Comparison of ENCODE assay signal across 8 cellular contexts in genomic region chr1:230120949-230121381, GRCh38. TPM values are rescaled to one million over a fixed set of nuclear protein-coding genes. Genes with fewer than 3 reads are reported as not detected.
DNase-seq lines count a peak whose midpoint lies in the region; ATAC-seq and TF ChIP-seq lines count a peak whose summit lies in the region.

No MANE protein-coding gene starts in this region.

- DNase-seq in GM12865 (ENCODE audit: low read depth) (peak; percentile 51), NCI-H69 (lab: John Stamatoyannopoulos, UW) (peak; percentile 92), endothelial cell (ENCODE audit: low spot score) (peak; percentile 50), sciatic nerve (ENCODE audit: low spot score) (no peak), A172 (ENCODE audit: low spot score) (no peak), OCI-M2 (lab: John Stamatoyannopoulos, UW; ENCODE audit: unreplicated experiment) (no peak)
- no peak for DNase-seq in stimulated activated naive CD8-positive, alpha-beta T cell treated with anti-CD3 and anti-CD28 coated beads, Interleukin-15, amount 100 ng/mL, for 72 hours

- peaks cover 7% of the 10 kb centered on the region for H3K36me3 Mint-ChIP-seq in endothelial cell (ENCODE audit: low read depth, unreplicated experiment)

- intact Hi-C loops in sciatic nerve (cut with DNase I), result no loop called here

- TF ChIP-seq CTCF in GM12865 (IDR thresholded peaks at IDR 0.05; ENCODE audit: insufficient read depth, low read depth, low read length, missing control alignments) (peak; percentile 51), endothelial cell (IDR thresholded peaks at IDR 0.05; ENCODE audit: unreplicated experiment) (peak; percentile 87)

- peaks cover 1% of the 10 kb centered on the region for H3K27me3 Mint-ChIP-seq in endothelial cell (ENCODE audit: unreplicated experiment)
- no peaks in the 10 kb centered on the region for H3K27me3 Mint-ChIP-seq in stimulated activated naive CD8-positive, alpha-beta T cell treated with anti-CD3 and anti-CD28 coated beads, Interleukin-15, amount 100 ng/mL, for 72 hours

- H3K4me3 ChIP-seq in GM12865 (ENCODE audit: low read depth, low read length), result no peak overlapping the region

- no peak overlapping the region for H3K4me3 Mint-ChIP-seq in endothelial cell (ENCODE audit: unreplicated experiment)
- H3K4me3 Mint-ChIP-seq in stimulated activated naive CD8-positive, alpha-beta T cell treated with anti-CD3 and anti-CD28 coated beads, Interleukin-15, amount 100 ng/mL, for 72 hours, result no peak overlapping the region

- no peaks in the 10 kb centered on the region for H3K9me3 Mint-ChIP-seq in endothelial cell (ENCODE audit: unreplicated experiment)
- no peaks in the 10 kb centered on the region for H3K9me3 Mint-ChIP-seq in stimulated activated naive CD8-positive, alpha-beta T cell treated with anti-CD3 and anti-CD28 coated beads, Interleukin-15, amount 100 ng/mL, for 72 hours

- no peak overlapping the region for H3K27ac Mint-ChIP-seq in endothelial cell (ENCODE audit: unreplicated experiment)
- H3K27ac Mint-ChIP-seq in stimulated activated naive CD8-positive, alpha-beta T cell treated with anti-CD3 and anti-CD28 coated beads, Interleukin-15, amount 100 ng/mL, for 72 hours, result peak overlapping the region in 1 of 2 donors; percentile 27

- peaks cover 13% of the 10 kb centered on the region for H3K4me1 Mint-ChIP-seq in endothelial cell (ENCODE audit: unreplicated experiment)
- H3K4me1 Mint-ChIP-seq in stimulated activated naive CD8-positive, alpha-beta T cell treated with anti-CD3 and anti-CD28 coated beads, Interleukin-15, amount 100 ng/mL, for 72 hours, result peaks cover 95% of the 10 kb centered on the region

- ATAC-seq in sciatic nerve (peak; percentile 28), HG03342 (IDR thresholded peaks at IDR 0.05; ENCODE audit: unreplicated experiment) (no peak)
- ATAC-seq in stimulated activated naive CD8-positive, alpha-beta T cell treated with anti-CD3 and anti-CD28 coated beads, Interleukin-15, amount 100 ng/mL, for 72 hours, result no peak

RNA-seq across cellular contexts. Expression of gene GALNT2, which starts 53.9 kb away (rescaled TPM):
- total RNA-seq in endothelial cell (ENCODE audit: unreplicated experiment), result 74.8 TPM
- total RNA-seq in sciatic nerve, result 67.3 TPM
- total RNA-seq in A172 (2014; rRNA removed; shearing (Covaris generic)), result 79.8 and 84.9 TPM in 2 replicates

Comparison
In these comparisons a context has a peak if more than half of its experiments do, and no peak if none do; other contexts are left out.
1. DNase-seq: peak in GM12865 (single experiment), NCI-H69 (single experiment) and endothelial cell (single experiment); none in sciatic nerve (single experiment), stimulated activated naive CD8-positive, alpha-beta T cell treated with anti-CD3 and anti-CD28 coated beads, Interleukin-15, amount 100 ng/mL, for 72 hours (0 of 2), A172 (single experiment) and OCI-M2 (single experiment).